Comparison of ENCODE assay signal across 8 cellular contexts in the genomic region with DNA sequence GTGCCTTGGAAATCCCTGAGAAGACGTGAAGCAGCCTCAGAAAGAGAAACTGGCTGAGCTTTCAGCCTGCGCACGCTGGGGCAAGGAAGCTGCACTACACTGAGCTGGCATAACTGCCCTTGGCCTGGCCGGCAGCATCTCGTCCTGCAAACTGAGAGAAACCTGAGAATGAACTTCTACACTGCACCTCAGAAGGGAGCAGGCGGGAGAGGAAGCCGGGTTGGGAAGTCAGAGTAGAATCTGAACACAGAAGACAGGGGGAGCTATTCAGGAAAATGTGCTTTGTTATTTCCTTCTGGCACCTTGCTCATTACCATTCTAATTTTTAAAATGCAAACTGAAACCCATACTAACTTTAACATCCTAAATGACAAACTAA.
DNase-seq lines count a peak whose midpoint lies in the region; ATAC-seq and TF ChIP-seq lines count a peak whose summit lies in the region.

No MANE protein-coding gene starts in this region.

- H3K79me2 ChIP-seq in DOHH2 (ENCODE audit: control insufficient read depth, low read length), result no peaks in the 10 kb centered on the region

- H3K27ac ChIP-seq in DOHH2 (ENCODE audit: low read depth, low read length) (no peak overlapping the region), esophagus squamous epithelium (peak overlapping the region; percentile 1 to 71 (median 61)), neutrophil (peak overlapping the region; percentile 30)

- H4K20me1 ChIP-seq in DOHH2 (ENCODE audit: control insufficient read depth, insufficient read depth, low read depth, low read length), result no peaks in the 10 kb centered on the region

- H3K4me1 ChIP-seq in DOHH2 (ENCODE audit: control insufficient read depth, low read length) (no peaks in the 10 kb centered on the region), esophagus squamous epithelium (peaks cover 0 to 65% (median 22%) of the 10 kb centered on the region in 3 donors), neutrophil (ENCODE audit: control insufficient read depth in 1 of 2, insufficient read depth in 1 of 2, low read depth in 1 of 2, low read length in 1 of 2) (peaks cover 32 to 41% of the 10 kb centered on the region in 2 experiments)

- DNase-seq in esophagus squamous epithelium (lab: John Stamatoyannopoulos, UW), result no peak
- DNase-seq in NCI-H1436 treated with DMSO at 0.1 percent for 48 hours (lab: John Stamatoyannopoulos, UW), result no peak
- no peak for DNase-seq in stimulated activated CD4-positive, alpha-beta T cell treated with anti-CD3 and anti-CD28 coated beads, Interleukin-4, amount 100 ng/mL, for 4 hours
- DNase-seq in occipital lobe (lab: John Stamatoyannopoulos, UW), result no peak

- H3F3A ChIP-seq in DOHH2 (ENCODE audit: control insufficient read depth, insufficient read depth), result no peaks in the 10 kb centered on the region

- intact Hi-C loops in esophagus squamous epithelium (cut with DNase I), result no loop called here

- peak; percentile 23 for TF ChIP-seq CTCF in DOHH2 (IDR thresholded peaks at IDR 0.05; ENCODE audit: low read depth, low read length, poor library complexity, severe bottlenecking)
- peak in 4 of 6 experiments; percentile 26 to 36 (median 30) for TF ChIP-seq CTCF in esophagus squamous epithelium (IDR thresholded peaks at IDR 0.05)
- no peak for TF ChIP-seq CTCF in neutrophil (IDR thresholded peaks at IDR 0.05)

- H3K4me2 ChIP-seq in DOHH2 (ENCODE audit: low read length), result no peak overlapping the region

- no peaks in the 10 kb centered on the region for H3K36me3 ChIP-seq in DOHH2 (ENCODE audit: control insufficient read depth, low read length)
- no peaks in the 10 kb centered on the region for H3K36me3 ChIP-seq in esophagus squamous epithelium
- no peaks in the 10 kb centered on the region for H3K36me3 ChIP-seq in neutrophil

- H3K4me3 ChIP-seq in DOHH2 (ENCODE audit: low read length) (no peak overlapping the region), esophagus squamous epithelium (peak overlapping the region in 2 of 4 donors; percentile 15 to 51), neutrophil (ENCODE audit: low read depth in 1 of 2, low read length in 1 of 2) (no peak overlapping the region)

- no peaks in the 10 kb centered on the region for H3K27me3 ChIP-seq in DOHH2 (ENCODE audit: control insufficient read depth, low read length)
- H3K27me3 ChIP-seq in esophagus squamous epithelium, result no peaks in the 10 kb centered on the region
- no peaks in the 10 kb centered on the region for H3K27me3 ChIP-seq in neutrophil

- ATAC-seq in HG03280 (IDR thresholded peaks at IDR 0.05; ENCODE audit: unreplicated experiment) (peak; percentile 66), HG03108 (IDR thresholded peaks at IDR 0.05; ENCODE audit: unreplicated experiment) (no peak)

- H3K9me3 ChIP-seq in DOHH2 (ENCODE audit: control insufficient read depth, insufficient read depth, low read length), result no peaks in the 10 kb centered on the region
- no peaks in the 10 kb centered on the region for H3K9me3 ChIP-seq in esophagus squamous epithelium
- no peaks in the 10 kb centered on the region for H3K9me3 ChIP-seq in neutrophil

- H3K9me2 ChIP-seq in DOHH2 (replicated peaks; ENCODE audit: control insufficient read depth, low read length), result no peaks in the 10 kb centered on the region

- WGBS in esophagus squamous epithelium, 2 donors, result 61 to 68% methylated on average over 6 to 7 of the region's 7 CpGs

- no peak for TF ChIP-seq POLR2A in esophagus squamous epithelium (IDR thresholded peaks at IDR 0.05)
